9 cellular contexts compared by ENCODE assay signal in the genomic region with DNA sequence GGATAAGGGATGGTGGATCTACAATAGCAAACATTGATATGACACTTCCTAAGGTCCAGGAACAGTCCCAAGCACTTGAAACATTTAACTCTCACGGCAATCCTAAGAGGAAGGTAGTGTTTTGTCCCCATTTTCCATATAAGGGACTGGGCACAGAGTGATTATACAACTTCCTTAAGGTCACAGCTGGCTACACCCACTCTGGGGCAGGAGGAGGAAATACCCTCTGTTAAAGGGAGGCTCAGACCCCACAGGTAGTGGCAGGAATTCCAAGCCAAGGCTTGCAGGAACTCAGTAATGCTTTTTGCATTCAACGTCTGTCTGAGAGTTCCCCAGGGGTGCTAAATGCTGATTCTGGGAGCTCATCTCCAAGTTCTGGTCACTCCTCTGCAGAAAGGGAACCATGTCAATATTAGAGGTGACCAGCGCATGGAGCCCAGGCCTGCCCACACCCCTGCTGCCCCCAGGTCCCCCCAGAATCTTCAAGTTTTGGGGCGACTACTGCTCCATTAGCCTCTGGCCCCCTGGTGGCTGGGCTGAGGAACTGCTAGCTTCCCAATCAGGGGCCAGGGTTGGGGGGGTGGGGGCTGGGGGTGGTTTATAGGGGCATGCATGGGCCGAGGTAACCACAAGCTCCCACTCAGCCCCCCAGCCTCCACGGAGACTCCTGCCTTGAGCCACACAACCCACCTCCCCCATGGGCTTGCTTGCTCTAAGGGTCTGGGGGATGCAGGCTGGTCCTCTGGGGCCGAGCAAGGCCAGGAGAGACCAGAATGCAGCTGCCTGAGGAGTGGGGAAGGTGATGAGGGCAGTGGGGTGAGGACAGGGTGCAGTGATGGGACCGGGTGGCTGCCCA.
A peak's percentile ranks its signal among the peaks of the same experiment; 100 is the strongest.
DNase-seq lines count a peak whose midpoint lies in the region; ATAC-seq and TF ChIP-seq lines count a peak whose summit lies in the region.
"Had no signal": no experiment of that assay in that cellular context is flagged by ENCODE, and none has a peak within 500 bp of the region (broad histone marks: within the 10 kb centered on the region; RNA-seq: fewer than 3 reads in every experiment).

No MANE protein-coding gene starts in this region.

- no peak overlapping the region for H3K27ac ChIP-seq in RWPE1
- H3K27ac ChIP-seq in tibial artery = no peak overlapping the region

- CTCF ChIA-PET in activated naive CD4-positive, alpha-beta T cell treated with anti-CD3 and anti-CD28 coated beads, Interleukin-2, amount 10 ng/mL, durations not matched to agents 7 days and 5 days (lab: Charles Lee) = interaction anchor here (0.7 to 3.8 kb wide), 18 partner anchors 9 to 85 kb away, joined by 3 to 35 read pairs (median 5); a partner anchor contains a TSS
- CTCF ChIA-PET in RWPE1 (lab: Yijun Ruan, JAX) = interaction anchor here (0.6 to 2.9 kb wide), 20 partner anchors 10 to 1965 kb away, joined by 3 to 21 read pairs (median 4); a partner anchor contains a TSS

- H3K9me3 Mint-ChIP-seq in activated naive CD4-positive, alpha-beta T cell treated with anti-CD3 and anti-CD28 coated beads, Interleukin-2, amount 10 ng/mL, durations not matched to agents 7 days and 5 days = no peaks in the 10 kb centered on the region
- H3K9me3 Mint-ChIP-seq: activated T-cell treated with anti-CD3 and anti-CD28 coated beads, Interleukin-2, amount 50 U/mL, for 72 hours had no signal

- no peaks in the 10 kb centered on the region for H3K4me1 Mint-ChIP-seq in activated naive CD4-positive, alpha-beta T cell treated with anti-CD3 and anti-CD28 coated beads, Interleukin-2, amount 10 ng/mL, durations not matched to agents 7 days and 5 days

- POLR2A ChIA-PET in RWPE1 (lab: Yijun Ruan, JAX; ENCODE audit: low non-redundant PET) = interaction anchor here (0.5 kb wide), 1 partner anchor 45 kb away, joined by 3 read pairs; no protein-coding TSS in a partner anchor

- H3K27me3 ChIP-seq in tibial artery = no peaks in the 10 kb centered on the region

- intact Hi-C loops in tibial artery (cut with DNase I; ENCODE audit: low total_unique reads) = no loop called here

- H3K36me3 Mint-ChIP-seq in activated naive CD4-positive, alpha-beta T cell treated with anti-CD3 and anti-CD28 coated beads, Interleukin-2, amount 10 ng/mL, durations not matched to agents 7 days and 5 days = no peaks in the 10 kb centered on the region

- ATAC-seq in GM21423 (IDR thresholded peaks at IDR 0.05; ENCODE audit: unreplicated experiment) (no peak), GM21528 (IDR thresholded peaks at IDR 0.05; ENCODE audit: low FRiP score, unreplicated experiment) (no peak), HG02610 (IDR thresholded peaks at IDR 0.05; ENCODE audit: unreplicated experiment) (no peak)

- H3K36me3 ChIP-seq in tibial artery = peaks cover 5 to 85% (median 35%) of the 10 kb centered on the region in 3 donors

- DNase-seq in activated naive CD4-positive, alpha-beta T cell treated with anti-CD3 and anti-CD28 coated beads, Interleukin-2, amount 10 ng/mL, durations not matched to agents 7 days and 5 days = peak; percentile 32
- DNase-seq in activated naive CD4-positive, alpha-beta T cell treated with anti-CD3 and anti-CD28 coated beads, Interleukin-2, amount 50 U/mL, for 16 hours = no peak
- DNase-seq in RWPE1 (ENCODE audit: low spot score) = peak; percentile 48
- peak; percentile 45 for DNase-seq in glomerular visceral epithelial cell (ENCODE audit: extremely low spot score)
- no peak for DNase-seq in tibial artery
- DNase-seq: activated T-cell treated with anti-CD3 and anti-CD28 coated beads, Interleukin-2, amount 50 U/mL, for 72 hours had no signal

- no peak overlapping the region for H3K4me3 Mint-ChIP-seq in activated naive CD4-positive, alpha-beta T cell treated with anti-CD3 and anti-CD28 coated beads, Interleukin-2, amount 10 ng/mL, durations not matched to agents 7 days and 5 days
- H3K4me3 Mint-ChIP-seq: activated T-cell treated with anti-CD3 and anti-CD28 coated beads, Interleukin-2, amount 50 U/mL, for 72 hours had no signal

- no peak overlapping the region for H3K4me3 ChIP-seq in tibial artery

- no peaks in the 10 kb centered on the region for H3K4me1 ChIP-seq in tibial artery

- H3K27ac Mint-ChIP-seq in activated naive CD4-positive, alpha-beta T cell treated with anti-CD3 and anti-CD28 coated beads, Interleukin-2, amount 10 ng/mL, durations not matched to agents 7 days and 5 days = no peak overlapping the region
- H3K27ac Mint-ChIP-seq: activated T-cell treated with anti-CD3 and anti-CD28 coated beads, Interleukin-2, amount 50 U/mL, for 72 hours had no signal

- TF ChIP-seq CTCF in RWPE1 (conservative IDR thresholded peaks at IDR 0.05; ENCODE audit: low read depth) (peak; percentile 89), tibial artery (IDR thresholded peaks at IDR 0.05) (peak; percentile 32 to 78)

- peaks cover 21% of the 10 kb centered on the region for H3K27me3 Mint-ChIP-seq in activated naive CD4-positive, alpha-beta T cell treated with anti-CD3 and anti-CD28 coated beads, Interleukin-2, amount 10 ng/mL, durations not matched to agents 7 days and 5 days

- H3K9me3 ChIP-seq in tibial artery = no peaks in the 10 kb centered on the region

Comparison
In these comparisons a context has a peak if more than half of its experiments do, and no peak if none do; other contexts are left out.
1. DNase-seq: peak in activated naive CD4-positive, alpha-beta T cell treated with anti-CD3 and anti-CD28 coated beads, Interleukin-2, amount 10 ng/mL, durations not matched to agents 7 days and 5 days (single experiment), RWPE1 (single experiment) and glomerular visceral epithelial cell (single experiment); none in activated naive CD4-positive, alpha-beta T cell treated with anti-CD3 and anti-CD28 coated beads, Interleukin-2, amount 50 U/mL, for 16 hours (single experiment) and tibial artery (0 of 2).